9 cellular contexts compared by ENCODE assay signal in the genomic region with DNA sequence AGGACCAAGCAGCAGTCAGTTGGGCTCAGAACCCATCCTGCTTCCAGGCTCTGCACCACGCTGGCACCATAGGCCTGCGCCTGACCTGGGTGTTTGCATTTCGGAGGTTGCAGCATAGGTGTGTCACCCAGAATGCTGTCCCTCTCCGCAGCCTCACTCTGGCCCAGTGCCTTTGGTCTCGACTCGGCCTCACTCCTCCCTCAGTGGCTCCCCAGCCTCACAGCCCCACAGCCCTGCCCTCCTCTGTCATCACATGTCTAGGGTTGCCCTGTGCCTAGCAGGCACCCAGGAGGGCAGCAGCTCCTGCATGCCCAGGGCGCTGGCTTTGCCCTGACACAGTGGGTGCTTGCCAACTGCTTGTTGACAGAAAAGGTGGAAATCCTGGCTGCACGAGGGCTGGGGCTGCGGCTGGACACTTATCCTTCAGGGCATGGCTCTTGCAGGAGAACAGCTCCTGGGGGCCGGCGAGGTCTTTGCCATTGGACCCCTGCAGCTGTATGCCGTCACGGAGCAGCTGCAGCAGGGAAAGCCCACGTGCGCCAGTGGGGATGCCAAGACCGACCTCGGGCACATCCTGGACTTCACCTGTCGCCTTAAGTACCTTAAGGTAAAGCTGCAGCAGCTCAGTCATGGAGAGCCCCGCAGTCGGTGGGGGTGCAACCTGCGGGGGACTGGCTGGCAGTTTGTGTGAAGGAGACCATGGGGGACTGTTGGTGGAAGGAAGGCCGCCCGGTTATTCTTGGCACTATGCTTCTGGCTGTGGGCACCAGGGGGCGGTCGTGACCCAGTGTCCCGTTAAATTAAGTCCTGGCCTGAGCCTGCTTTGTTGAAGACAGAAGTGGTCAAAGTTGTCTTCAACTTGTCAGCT. TPM values are rescaled to one million over a fixed set of nuclear protein-coding genes. Genes with fewer than 3 reads are reported as not detected.
DNase-seq lines count a peak whose midpoint lies in the region; ATAC-seq, FAIRE-seq and TF ChIP-seq lines count a peak whose summit lies in the region.
"Had no signal": no experiment of that assay in that cellular context is flagged by ENCODE, and none has a peak within 500 bp of the region (broad histone marks: within the 10 kb centered on the region; RNA-seq: fewer than 3 reads in every experiment).

No MANE protein-coding gene starts in this region.

- no peak for FAIRE-seq in RCC 7860 (lab: Jason Lieb, UNC)
- FAIRE-seq: A204.1 had no signal

- no peak overlapping the region for H3K9ac ChIP-seq in mesendoderm (ENCODE audit: low read length)

- no peak overlapping the region for H3K18ac ChIP-seq in mesendoderm (ENCODE audit: low read length)

- H3K4me2 ChIP-seq in mesendoderm (ENCODE audit: low read length) (no peak overlapping the region), PC-9 (no peak overlapping the region)

- H3K27me3 ChIP-seq in mesendoderm (ENCODE audit: insufficient read depth, low read length, poor library complexity) (no peaks in the 10 kb centered on the region), uterus (no peaks in the 10 kb centered on the region), PC-9 (ENCODE audit: insufficient read depth, low read depth) (no peaks in the 10 kb centered on the region)

- no peak for ATAC-seq in HG03354 (IDR thresholded peaks at IDR 0.05; ENCODE audit: poor library complexity, severe bottlenecking, unreplicated experiment)

- no CpG with 5 or more reads among the region's 26 CpGs for WGBS in mesendoderm (ENCODE audit: extremely low coverage, insufficient coverage, low lambda C conversion rate)

- H3K79me2 ChIP-seq in mesendoderm (ENCODE audit: control insufficient read depth, insufficient read depth, low read length) (peaks cover 2% of the 10 kb centered on the region), PC-9 (ENCODE audit: low read depth) (no peaks in the 10 kb centered on the region)

- H3K56ac ChIP-seq in mesendoderm (ENCODE audit: low read length) = no peak overlapping the region

- no peak overlapping the region for H3K27ac ChIP-seq in mesendoderm (ENCODE audit: low read depth, low read length)
- H3K27ac ChIP-seq in uterus = no peak overlapping the region
- H3K27ac ChIP-seq in PC-9 = no peak overlapping the region

- intact Hi-C loops in uterus (cut with DNase I; ENCODE audit: low total_unique reads) (no loop called here), PC-9 (cut with micrococcal nuclease; ENCODE audit: unreplicated experiment) (no loop called here)

- H2BK5ac ChIP-seq in mesendoderm (ENCODE audit: low read length) = no peak overlapping the region

- no peaks in the 10 kb centered on the region for H3F3A ChIP-seq in PC-9 (ENCODE audit: insufficient read depth, low read depth)

- no peak overlapping the region for H2AK5ac ChIP-seq in mesendoderm (ENCODE audit: low read length)

- no peak overlapping the region for H4K8ac ChIP-seq in mesendoderm (ENCODE audit: low read depth, low read length)

- H3K9me3 ChIP-seq in uterus (no peaks in the 10 kb centered on the region), PC-9 (ENCODE audit: insufficient read depth, low read depth) (no peaks in the 10 kb centered on the region)

- no peak for TF ChIP-seq POLR2A in uterus (IDR thresholded peaks at IDR 0.05)

- H2BK120ac ChIP-seq in mesendoderm (ENCODE audit: low read depth, low read length) = no peak overlapping the region

- no peak overlapping the region for H4K5ac ChIP-seq in mesendoderm (ENCODE audit: low read length)

- no peak overlapping the region for H3K4ac ChIP-seq in mesendoderm (ENCODE audit: low read depth, low read length)

- CTCF ChIA-PET in PC-9 (lab: Charles Lee) = no interaction called here

- H2AFZ ChIP-seq in PC-9 = no peak overlapping the region

- POLR2A ChIA-PET in PC-9 (lab: Charles Lee; ENCODE audit: unreplicated experiment) = interaction anchor here (0.8 kb wide), 1 partner anchor 361 kb away, joined by 6 read pairs; no protein-coding TSS in a partner anchor

- H4K20me1 ChIP-seq in PC-9 (ENCODE audit: insufficient read depth) = no peaks in the 10 kb centered on the region

- H3K4me3 ChIP-seq in mesendoderm (ENCODE audit: low read length) (no peak overlapping the region), uterus (no peak overlapping the region), PC-9 (no peak overlapping the region)

- no peaks in the 10 kb centered on the region for H3K9me2 ChIP-seq in PC-9 (ENCODE audit: insufficient read depth)

- no peaks in the 10 kb centered on the region for H3K79me1 ChIP-seq in mesendoderm (ENCODE audit: low read length)

- H2BK15ac ChIP-seq in mesendoderm (replicated peaks; ENCODE audit: low read depth) = no peak overlapping the region

- DNase-seq in DMS 273 (lab: John Stamatoyannopoulos, UW; ENCODE audit: unreplicated experiment) (peak; percentile 57), DMS 273 treated with DMSO at 0.1 percent for 48 hours (lab: John Stamatoyannopoulos, UW) (no peak), RCC 7860 (ENCODE audit: low spot score) (peak; percentile 8), dermis blood vessel endothelial cell (peak; percentile 84), mesendoderm (peak; percentile 46), uterus (peak; percentile 59 to 61), PC-9 (no peak)

- BruUV-seq in PC-9 (replicated peaks; lab: Mats Ljungman, UMichigan) = no TSS peak

- H3K36me3 ChIP-seq in mesendoderm (ENCODE audit: control insufficient read depth, insufficient read depth, low read length) (peaks cover 10% of the 10 kb centered on the region), uterus (no peaks in the 10 kb centered on the region), PC-9 (ENCODE audit: low read depth) (no peaks in the 10 kb centered on the region)

- TF ChIP-seq CTCF in uterus (IDR thresholded peaks at IDR 0.05) = peak; percentile 47 to 54 (median 47)
- TF ChIP-seq CTCF in PC-9 (conservative IDR thresholded peaks at IDR 0.05) = no peak

- no peak overlapping the region for H3K23ac ChIP-seq in mesendoderm (ENCODE audit: low read length)

- H3K4me1 ChIP-seq in mesendoderm (ENCODE audit: control insufficient read depth, low read depth, low read length) (no peaks in the 10 kb centered on the region), uterus (no peaks in the 10 kb centered on the region), PC-9 (replicated peaks; ENCODE audit: insufficient read depth) (no peaks in the 10 kb centered on the region)

RNA-seq across cellular contexts. Expression of a gene that starts 16.2 kb away (rescaled TPM):
- 72.8 and 106 TPM in 2 replicates for total RNA-seq in dermis blood vessel endothelial cell
- 28.4 TPM for polyA plus RNA-seq in mesendoderm (2013, experiment 1 of 2)
- polyA plus RNA-seq in mesendoderm (2013, experiment 2 of 2) = 29.0 TPM
- total RNA-seq in uterus = 100 to 1,000 TPM in 2 of 4 donors, 10 to 100 TPM in 2; 50.0 to 157 (median 114) TPM
- 66.1 and 68.0 TPM in 2 replicates for total RNA-seq in PC-9 (2021)

RNA-seq across cellular contexts. Expression of a gene that starts 17.8 kb away (rescaled TPM):
- total RNA-seq in dermis blood vessel endothelial cell (not detected in 2 replicates), uterus (1 to 10 TPM in 3 of 4 donors, not detected in 1; 3.0 to 4.4 (median 3.4) TPM), PC-9 (2021) (8.3 and 8.4 TPM in 2 replicates)
- 6.0 TPM for polyA plus RNA-seq in mesendoderm (2013, experiment 1 of 2)
- 6.5 TPM for polyA plus RNA-seq in mesendoderm (2013, experiment 2 of 2)

RNA-seq across cellular contexts. Expression of a gene that starts 23.5 kb away (rescaled TPM):
- total RNA-seq in dermis blood vessel endothelial cell (462 and 464 TPM in 2 replicates), uterus (100 to 1,000 TPM in 1 of 4 donors, 10 to 100 TPM in 3; 55.3 to 216 (median 78.2) TPM), PC-9 (2021) (0.04 TPM in 1 of 2 replicates, not detected in the other)
- polyA plus RNA-seq in mesendoderm (2013, experiment 1 of 2) = 0.21 TPM
- polyA plus RNA-seq in mesendoderm (2013, experiment 2 of 2) = 0.32 TPM

RNA-seq across cellular contexts. Expression of a gene that starts 26.7 kb away (rescaled TPM):
- total RNA-seq in dermis blood vessel endothelial cell (30.5 and 30.9 TPM in 2 replicates), uterus (10 to 100 TPM in 3 of 4 donors, 1 to 10 TPM in 1; 4.4 to 91.2 (median 16.7) TPM), PC-9 (2021) (1.3 and 1.4 TPM in 2 replicates)
- polyA plus RNA-seq in mesendoderm (2013, experiment 1 of 2) = 0.56 TPM
- 0.62 TPM for polyA plus RNA-seq in mesendoderm (2013, experiment 2 of 2)

Comparison
In these comparisons a context has a peak if more than half of its experiments do, and no peak if none do; other contexts are left out.
1. DNase-seq: peak in DMS 273 (single experiment), RCC 7860 (single experiment), dermis blood vessel endothelial cell (single experiment), mesendoderm (single experiment) and uterus (2 of 2); none in DMS 273 treated with DMSO at 0.1 percent for 48 hours (single experiment) and PC-9 (0 of 2).
2. RNA of a gene that starts 23.5 kb away (total RNA-seq): 462 to 464 TPM in dermis blood vessel endothelial cell and 55.3 to 216 TPM in uterus; 0.04 TPM in PC-9; every median in the first group is over 10 times any median in the second.